Comparison of ENCODE assay signal across 9 cellular contexts in genomic region chr11:2944953-2945756, GRCh38. TPM values are rescaled to one million over a fixed set of nuclear protein-coding genes. Genes with fewer than 3 reads are reported as not detected.
A peak's percentile ranks its signal among the peaks of the same experiment; 100 is the strongest.
DNase-seq lines count a peak whose midpoint lies in the region; ATAC-seq and TF ChIP-seq lines count a peak whose summit lies in the region.
"Had no signal": no experiment of that assay in that cellular context is flagged by ENCODE, and none has a peak within 500 bp of the region (broad histone marks: within the 10 kb centered on the region; RNA-seq: fewer than 3 reads in every experiment).

No MANE protein-coding gene starts in this region.

- ATAC-seq in heart right ventricle = peak in 7 of 8 donors; percentile 75 to 93 (median 92)
- no peak for ATAC-seq in GM21381 (IDR thresholded peaks at IDR 0.05; ENCODE audit: unreplicated experiment)

- H3K27ac ChIP-seq in breast epithelium (peak overlapping the region; percentile 35 to 46), ascending aorta (peak overlapping the region; percentile 69 to 81), heart right ventricle (peak overlapping the region in 7 of 10 donors; percentile 9 to 73 (median 38)), parathyroid adenoma (no peak overlapping the region)

- H3K4me3 ChIP-seq in breast epithelium (peak overlapping the region; percentile 14 to 58 (median 32)), ascending aorta (peak overlapping the region; percentile 33 to 59), heart right ventricle (peak overlapping the region in 6 of 10 donors; percentile 32 to 40 (median 35)), parathyroid adenoma (ENCODE audit: low read depth, low read length) (no peak overlapping the region)

- no peak overlapping the region for H3K27ac Mint-ChIP-seq in MCF 10A (ENCODE audit: low read depth, unreplicated experiment)

- no peak for TF ChIP-seq POLR2A in breast epithelium (IDR thresholded peaks at IDR 0.05)

- H3K9ac ChIP-seq in parathyroid adenoma = no peak overlapping the region

- H3K9me3 Mint-ChIP-seq in MCF 10A (ENCODE audit: unreplicated experiment) = no peaks in the 10 kb centered on the region

- no peaks in the 10 kb centered on the region for H3K27me3 Mint-ChIP-seq in MCF 10A (ENCODE audit: insufficient read depth, unreplicated experiment)

- intact Hi-C loops in breast epithelium (cut with DNase I; ENCODE audit: low total_unique reads) = no loop called here
- intact Hi-C loops in MCF 10A (cut with micrococcal nuclease) = no loop called here
- intact Hi-C loops in ascending aorta (cut with DNase I) = loop anchor here (2.0 kb wide), 1 partner anchor 16 kb away; the partner anchor contains the start of gene PHLDA2
- intact Hi-C loops in heart right ventricle (cut with DNase I) = no loop called here

- H3K27me3 ChIP-seq in breast epithelium = no peaks in the 10 kb centered on the region
- H3K27me3 ChIP-seq in ascending aorta = no peaks in the 10 kb centered on the region
- no peaks in the 10 kb centered on the region for H3K27me3 ChIP-seq in heart right ventricle
- no peaks in the 10 kb centered on the region for H3K27me3 ChIP-seq in parathyroid adenoma (ENCODE audit: control insufficient read depth, insufficient read depth, low read length)

- DNase-seq in breast epithelium (ENCODE audit: low spot score in 2 of 2) = peak; percentile 89 to 92
- no peak for DNase-seq in MCF 10A (ENCODE audit: unreplicated experiment)
- DNase-seq in ascending aorta (ENCODE audit: low spot score in 2 of 2) = peak; percentile 69 to 93
- DNase-seq in heart right ventricle = peak; percentile 87 to 92
- no peak for DNase-seq in HuH-7.5 (ENCODE audit: low spot score)
- no peak for DNase-seq in NCI-H1092 (lab: John Stamatoyannopoulos, UW)
- DNase-seq: DND-41 had no signal

- WGBS in heart right ventricle, 2 donors = 24 to 26% methylated on average over 18 of the region's 18 CpGs

- H3K9me3 ChIP-seq in breast epithelium (no peaks in the 10 kb centered on the region), ascending aorta (no peaks in the 10 kb centered on the region), heart right ventricle (no peaks in the 10 kb centered on the region), parathyroid adenoma (ENCODE audit: control insufficient read depth, low read length) (no peaks in the 10 kb centered on the region)

- no peak overlapping the region for H3K4me3 Mint-ChIP-seq in MCF 10A (ENCODE audit: unreplicated experiment)

- H3K4me1 Mint-ChIP-seq in MCF 10A (ENCODE audit: insufficient read depth, unreplicated experiment) = no peaks in the 10 kb centered on the region

- peaks cover 57% of the 10 kb centered on the region for H3K36me3 Mint-ChIP-seq in MCF 10A (ENCODE audit: insufficient read depth, unreplicated experiment)

- POLR2A ChIA-PET in MCF 10A (lab: Yijun Ruan, JAX) = interaction anchor here (0.6 to 1.0 kb wide), 6 partner anchors 9 to 131 kb away, joined by 3 to 5 read pairs (median 3); no protein-coding TSS in a partner anchor

- no peaks in the 10 kb centered on the region for H3K36me3 ChIP-seq in breast epithelium
- H3K36me3 ChIP-seq in ascending aorta = peaks cover 19 to 41% of the 10 kb centered on the region in 2 donors
- H3K36me3 ChIP-seq in heart right ventricle = peaks cover 0 to 60% (median 6%) of the 10 kb centered on the region in 9 donors
- H3K36me3 ChIP-seq in parathyroid adenoma (ENCODE audit: control insufficient read depth, insufficient read depth, low read length) = no peaks in the 10 kb centered on the region

- BruUV-seq in MCF 10A (replicated peaks; lab: Mats Ljungman, UMichigan) = no TSS peak

- TF ChIP-seq CTCF in breast epithelium (IDR thresholded peaks at IDR 0.05) = no peak
- no peak for TF ChIP-seq CTCF in MCF 10A (IDR thresholded peaks at IDR 0.05; ENCODE audit: unreplicated experiment)
- no peak for TF ChIP-seq CTCF in ascending aorta (IDR thresholded peaks at IDR 0.05)
- TF ChIP-seq CTCF in heart right ventricle (IDR thresholded peaks at IDR 0.05) = no peak
- no peak for TF ChIP-seq CTCF in parathyroid adenoma (IDR thresholded peaks at IDR 0.05)

- H3K4me1 ChIP-seq in breast epithelium (peaks cover 6 to 10% of the 10 kb centered on the region in 2 donors), ascending aorta (peaks cover 7 to 17% of the 10 kb centered on the region in 2 donors), heart right ventricle (peaks cover 5 to 47% (median 26%) of the 10 kb centered on the region in 9 donors), parathyroid adenoma (peaks cover 6% of the 10 kb centered on the region)

- no peaks in the 10 kb centered on the region for H3K79me2 ChIP-seq in parathyroid adenoma

- H3K4me2 ChIP-seq in parathyroid adenoma (ENCODE audit: low read length) = peak overlapping the region; percentile 28

- H2AFZ ChIP-seq in parathyroid adenoma = no peak overlapping the region

- CTCF ChIA-PET in MCF 10A (lab: Yijun Ruan, JAX) = interaction anchor here (0.6 to 2.3 kb wide), 8 partner anchors 12 to 410 kb away, joined by 3 to 6 read pairs (median 4); no protein-coding TSS in a partner anchor

RNA-seq across cellular contexts. Expression of gene PHLDA2, which starts 15.9 kb away (rescaled TPM):
- total RNA-seq in breast epithelium (1 to 10 TPM in 2 of 3 donors, not detected in 1; 2.0 to 2.3 TPM), MCF 10A (2022) (118 and 135 TPM in 2 replicates), ascending aorta (not detected), heart right ventricle (1 to 10 TPM in 3 of 10 donors, under 1 TPM in 6, not detected in 1; 0.39 to 2.8 (median 0.80) TPM)
- 10 to 100 TPM in 1 of 2 donors, 1 to 10 TPM in 1; 1.6 to 14.2 TPM for polyA plus RNA-seq in heart right ventricle

RNA-seq across cellular contexts. Expression of gene NAP1L4, which starts 47.0 kb away (rescaled TPM):
- total RNA-seq in breast epithelium (100 to 1,000 TPM in 1 of 3 donors, 10 to 100 TPM in 2; 87.1 to 167 (median 98.3) TPM), MCF 10A (2022) (103 TPM in 2 replicates), ascending aorta (54.5 TPM), heart right ventricle (100 to 1,000 TPM; 167 to 233 (median 191) TPM)
- polyA plus RNA-seq in heart right ventricle = 100 to 1,000 TPM in 1 of 2 donors, 10 to 100 TPM in 1; 98.5 to 102 TPM

RNA-seq across cellular contexts. Expression of gene CDKN1C, which starts 59.6 kb away (rescaled TPM):
- 100 to 1,000 TPM in 1 of 3 donors, 10 to 100 TPM in 2; 48.2 to 136 (median 88.8) TPM for total RNA-seq in breast epithelium
- total RNA-seq in MCF 10A (2022) = 5.7 and 6.9 TPM in 2 replicates
- total RNA-seq in ascending aorta = 18.1 TPM
- total RNA-seq in heart right ventricle = 10 to 100 TPM; 16.9 to 48.0 (median 25.4) TPM
- polyA plus RNA-seq in heart right ventricle = 10 to 100 TPM; 50.3 to 55.3 TPM

Comparison
In these comparisons a context has a peak if more than half of its experiments do, and no peak if none do; other contexts are left out.
1. DNase-seq: peak in breast epithelium (2 of 2), ascending aorta (2 of 2) and heart right ventricle (2 of 2); none in MCF 10A (single experiment), HuH-7.5 (single experiment) and NCI-H1092 (single experiment).
2. RNA of gene PHLDA2, which starts 15.9 kb away (total RNA-seq): 118 to 135 TPM in MCF 10A; 2.0 to 2.3 TPM in breast epithelium, 0.39 to 2.8 TPM in heart right ventricle and not detected in ascending aorta (single experiment); every median in the first group is over 10 times any median in the second.